Comparison of ENCODE assay signal across 15 cellular contexts in the genomic region with DNA sequence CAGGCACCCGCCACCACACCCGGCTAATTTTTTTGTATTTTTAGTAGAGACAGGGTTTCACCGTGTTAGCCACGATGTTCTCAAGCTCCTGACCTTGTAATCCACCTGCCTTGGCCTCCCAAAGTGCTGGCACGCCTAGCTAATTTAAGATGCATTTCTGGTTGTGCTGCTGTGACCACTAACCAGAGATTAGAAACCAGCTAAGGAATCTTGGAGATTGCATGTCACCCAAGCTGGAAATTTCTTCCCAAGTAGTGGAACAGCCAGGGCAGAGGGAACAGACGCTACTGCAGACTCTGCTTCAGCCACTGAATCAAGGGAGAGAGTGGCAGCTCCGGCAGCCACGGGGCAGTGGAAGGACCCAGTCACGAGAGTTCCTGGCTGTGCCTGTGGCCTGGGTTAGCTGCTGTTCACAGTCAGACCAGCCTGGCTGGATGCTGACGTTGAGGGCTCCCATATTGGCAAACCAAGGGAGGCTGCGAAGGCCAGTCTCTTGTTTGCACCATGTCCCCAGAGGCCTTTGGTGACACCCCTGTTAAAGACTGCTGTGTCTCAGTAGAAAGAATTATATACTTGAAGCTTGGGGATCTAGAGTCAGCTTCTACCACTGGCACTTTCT. TPM values are rescaled to one million over a fixed set of nuclear protein-coding genes. Genes with fewer than 3 reads are reported as not detected.
DNase-seq lines count a peak whose midpoint lies in the region; ATAC-seq and TF ChIP-seq lines count a peak whose summit lies in the region.
"Had no signal": no experiment of that assay in that cellular context is flagged by ENCODE, and none has a peak within 500 bp of the region (broad histone marks: within the 10 kb centered on the region; RNA-seq: fewer than 3 reads in every experiment).

No MANE protein-coding gene starts in this region.

- peak overlapping the region; percentile 58 for H3K27ac Mint-ChIP-seq in activated CD8-positive, alpha-beta memory T cell treated with anti-CD3 and anti-CD28 coated beads, Interleukin-2, amount 10 ng/mL, durations not matched to agents 7 days and 5 days
- H3K27ac Mint-ChIP-seq in activated T-helper 1 cell treated with anti-CD3 and anti-CD28 coated beads, Interleukin-12 subunit alpha, Interleukin-12 subunit beta, Interleukin-2, Interleukin-4 antibody, amounts not matched to agents 30 ng/mL and 10 ng/mL and 1 ng/mL, durations not matched to agents 14 hours and 24 hours and 36 hours: peak overlapping the region; percentile 97

- H3K9me3 Mint-ChIP-seq in activated CD8-positive, alpha-beta memory T cell treated with anti-CD3 and anti-CD28 coated beads, Interleukin-2, amount 10 ng/mL, durations not matched to agents 7 days and 5 days (ENCODE audit: low read depth): no peaks in the 10 kb centered on the region
- H3K9me3 Mint-ChIP-seq in activated T-helper 1 cell treated with anti-CD3 and anti-CD28 coated beads, Interleukin-12 subunit alpha, Interleukin-12 subunit beta, Interleukin-2, Interleukin-4 antibody, amounts not matched to agents 30 ng/mL and 10 ng/mL and 1 ng/mL, durations not matched to agents 14 hours and 24 hours and 36 hours: no peaks in the 10 kb centered on the region

- H3K27me3 Mint-ChIP-seq in activated CD8-positive, alpha-beta memory T cell treated with anti-CD3 and anti-CD28 coated beads, Interleukin-2, amount 10 ng/mL, durations not matched to agents 7 days and 5 days: no peaks in the 10 kb centered on the region
- H3K27me3 Mint-ChIP-seq in activated T-helper 1 cell treated with anti-CD3 and anti-CD28 coated beads, Interleukin-12 subunit alpha, Interleukin-12 subunit beta, Interleukin-2, Interleukin-4 antibody, amounts not matched to agents 30 ng/mL and 10 ng/mL and 1 ng/mL, durations not matched to agents 14 hours and 24 hours and 36 hours (ENCODE audit: insufficient read depth): no peaks in the 10 kb centered on the region

- no peak for DNase-seq in activated CD8-positive, alpha-beta memory T cell treated with anti-CD3 and anti-CD28 coated beads, Interleukin-2, amount 10 ng/mL, durations not matched to agents 7 days and 5 days
- DNase-seq in activated CD8-positive, alpha-beta memory T cell treated with anti-CD3 and anti-CD28 coated beads, Interleukin-2, amount 50 U/mL, for 48 hours: no peak
- no peak for DNase-seq in activated T-helper 1 cell treated with anti-CD3 and anti-CD28 coated beads, Interleukin-12 subunit alpha, Interleukin-12 subunit beta, Interleukin-2, Interleukin-4 antibody, amounts not matched to agents 30 ng/mL and 10 ng/mL and 1 ng/mL, durations not matched to agents 14 hours and 24 hours and 36 hours (ENCODE audit: low spot score)
- DNase-seq in lower lobe of right lung: no peak
- DNase-seq in tibial artery: no peak
- no peak for DNase-seq in ureter (ENCODE audit: low spot score)
- DNase-seq in HUDEP-2 (lab: John Stamatoyannopoulos, UW; ENCODE audit: unreplicated experiment in 76 of 76): no peak
- DNase-seq in NCI-H2107 treated with DMSO at 0.1 percent for 48 hours (lab: John Stamatoyannopoulos, UW; ENCODE audit: unreplicated experiment): no peak
- DNase-seq: foreskin melanocyte; left cardiac atrium; NCI-H1048; NCI-H526; Right ventricle myocardium superior; stimulated activated naive CD8-positive, alpha-beta T cell treated with anti-CD3 and anti-CD28 coated beads, Interleukin-15, Interleukin-2, amounts not matched to agents 100 U/mL and 50 U/mL, for 24 hours had no signal

- H3K27me3 ChIP-seq in lower lobe of right lung (ENCODE audit: low read depth): no peaks in the 10 kb centered on the region
- no peaks in the 10 kb centered on the region for H3K27me3 ChIP-seq in tibial artery

- peaks cover 84% of the 10 kb centered on the region for H3K4me1 Mint-ChIP-seq in activated CD8-positive, alpha-beta memory T cell treated with anti-CD3 and anti-CD28 coated beads, Interleukin-2, amount 10 ng/mL, durations not matched to agents 7 days and 5 days
- peaks cover 82% of the 10 kb centered on the region for H3K4me1 Mint-ChIP-seq in activated T-helper 1 cell treated with anti-CD3 and anti-CD28 coated beads, Interleukin-12 subunit alpha, Interleukin-12 subunit beta, Interleukin-2, Interleukin-4 antibody, amounts not matched to agents 30 ng/mL and 10 ng/mL and 1 ng/mL, durations not matched to agents 14 hours and 24 hours and 36 hours (ENCODE audit: low read depth)

- peaks cover 85% of the 10 kb centered on the region for H3K36me3 Mint-ChIP-seq in activated CD8-positive, alpha-beta memory T cell treated with anti-CD3 and anti-CD28 coated beads, Interleukin-2, amount 10 ng/mL, durations not matched to agents 7 days and 5 days
- H3K36me3 Mint-ChIP-seq in activated T-helper 1 cell treated with anti-CD3 and anti-CD28 coated beads, Interleukin-12 subunit alpha, Interleukin-12 subunit beta, Interleukin-2, Interleukin-4 antibody, amounts not matched to agents 30 ng/mL and 10 ng/mL and 1 ng/mL, durations not matched to agents 14 hours and 24 hours and 36 hours (ENCODE audit: low read depth): peaks cover 66% of the 10 kb centered on the region

- CTCF ChIA-PET in activated CD8-positive, alpha-beta memory T cell treated with anti-CD3 and anti-CD28 coated beads, Interleukin-2, amount 10 ng/mL, durations not matched to agents 7 days and 5 days (lab: Charles Lee): interaction anchor here (0.8 to 7.5 kb wide), 8 partner anchors 9 to 101 kb away, joined by 3 to 43 read pairs (median 4); partner anchors contain the start of gene FAM32A

- H3K4me3 ChIP-seq in lower lobe of right lung (no peak overlapping the region), tibial artery (no peak overlapping the region)

- H3K36me3 ChIP-seq in lower lobe of right lung (peaks cover 89% of the 10 kb centered on the region), tibial artery (peaks cover 82 to 92% (median 83%) of the 10 kb centered on the region in 3 donors)

- no peak for ATAC-seq in activated CD8-positive, alpha-beta memory T cell treated with anti-CD3 and anti-CD28 coated beads, Interleukin-2, amount 10 ng/mL, durations not matched to agents 7 days and 5 days
- no peak for ATAC-seq in lower lobe of right lung
- ATAC-seq: stimulated activated naive CD8-positive, alpha-beta T cell treated with anti-CD3 and anti-CD28 coated beads, Interleukin-15, Interleukin-2, amounts not matched to agents 100 U/mL and 50 U/mL, for 24 hours had no signal

- H3K9me3 ChIP-seq in lower lobe of right lung (no peaks in the 10 kb centered on the region), tibial artery (no peaks in the 10 kb centered on the region)

- H3K4me3 Mint-ChIP-seq in activated CD8-positive, alpha-beta memory T cell treated with anti-CD3 and anti-CD28 coated beads, Interleukin-2, amount 10 ng/mL, durations not matched to agents 7 days and 5 days: no peak overlapping the region
- peak overlapping the region; percentile 81 for H3K4me3 Mint-ChIP-seq in activated T-helper 1 cell treated with anti-CD3 and anti-CD28 coated beads, Interleukin-12 subunit alpha, Interleukin-12 subunit beta, Interleukin-2, Interleukin-4 antibody, amounts not matched to agents 30 ng/mL and 10 ng/mL and 1 ng/mL, durations not matched to agents 14 hours and 24 hours and 36 hours

- intact Hi-C loops in activated T-helper 1 cell treated with anti-CD3 and anti-CD28 coated beads, Interleukin-12 subunit alpha, Interleukin-12 subunit beta, Interleukin-2, Interleukin-4 antibody, amounts not matched to agents 30 ng/mL and 10 ng/mL and 1 ng/mL, durations not matched to agents 14 hours and 24 hours and 36 hours (cut with micrococcal nuclease): no loop called here
- intact Hi-C loops in lower lobe of right lung (cut with DNase I): no loop called here
- intact Hi-C loops in tibial artery (cut with DNase I; ENCODE audit: low total_unique reads): no loop called here

- H3K4me1 ChIP-seq in lower lobe of right lung: peaks cover 98% of the 10 kb centered on the region
- peaks cover 0 to 95% (median 54%) of the 10 kb centered on the region in 4 donors for H3K4me1 ChIP-seq in tibial artery

- H3K27ac ChIP-seq in lower lobe of right lung: peak overlapping the region; percentile 54
- peak overlapping the region; percentile 5 to 100 for H3K27ac ChIP-seq in tibial artery

- TF ChIP-seq CTCF in lower lobe of right lung (IDR thresholded peaks at IDR 0.05) (no peak), tibial artery (IDR thresholded peaks at IDR 0.05) (no peak)

RNA-seq across cellular contexts. Expression of gene TPM4, which starts 7.9 kb away (rescaled TPM):
- 100 to 1,000 TPM; 491 to 493 TPM for total RNA-seq in activated CD8-positive, alpha-beta memory T cell treated with anti-CD3 and anti-CD28 coated beads, Interleukin-2, amount 10 ng/mL, durations not matched to agents 7 days and 5 days
- 346 and 351 TPM in 2 replicates for total RNA-seq in activated T-helper 1 cell treated with anti-CD3 and anti-CD28 coated beads, Interleukin-12 subunit alpha, Interleukin-12 subunit beta, Interleukin-2, Interleukin-4 antibody, amounts not matched to agents 30 ng/mL and 10 ng/mL and 1 ng/mL, durations not matched to agents 14 hours and 24 hours and 36 hours
- total RNA-seq in lower lobe of right lung: 319 TPM
- total RNA-seq in ureter: 422 TPM

RNA-seq across cellular contexts. Expression of gene RAB8A, which starts 27.5 kb away (rescaled TPM):
- 100 to 1,000 TPM; 204 to 271 TPM for total RNA-seq in activated CD8-positive, alpha-beta memory T cell treated with anti-CD3 and anti-CD28 coated beads, Interleukin-2, amount 10 ng/mL, durations not matched to agents 7 days and 5 days
- total RNA-seq in activated T-helper 1 cell treated with anti-CD3 and anti-CD28 coated beads, Interleukin-12 subunit alpha, Interleukin-12 subunit beta, Interleukin-2, Interleukin-4 antibody, amounts not matched to agents 30 ng/mL and 10 ng/mL and 1 ng/mL, durations not matched to agents 14 hours and 24 hours and 36 hours: 235 and 248 TPM in 2 replicates
- 110 TPM for total RNA-seq in lower lobe of right lung
- 70.8 TPM for total RNA-seq in ureter

RNA-seq across cellular contexts. Expression of gene HSH2D, which starts 59.3 kb away (rescaled TPM):
- total RNA-seq in activated CD8-positive, alpha-beta memory T cell treated with anti-CD3 and anti-CD28 coated beads, Interleukin-2, amount 10 ng/mL, durations not matched to agents 7 days and 5 days: 100 to 1,000 TPM; 181 to 199 TPM
- 32.0 and 35.2 TPM in 2 replicates for total RNA-seq in activated T-helper 1 cell treated with anti-CD3 and anti-CD28 coated beads, Interleukin-12 subunit alpha, Interleukin-12 subunit beta, Interleukin-2, Interleukin-4 antibody, amounts not matched to agents 30 ng/mL and 10 ng/mL and 1 ng/mL, durations not matched to agents 14 hours and 24 hours and 36 hours
- 8.2 TPM for total RNA-seq in lower lobe of right lung
- total RNA-seq in ureter: 10.6 TPM
- total RNA-seq: Daoy had no signal
